In the genomic region with DNA sequence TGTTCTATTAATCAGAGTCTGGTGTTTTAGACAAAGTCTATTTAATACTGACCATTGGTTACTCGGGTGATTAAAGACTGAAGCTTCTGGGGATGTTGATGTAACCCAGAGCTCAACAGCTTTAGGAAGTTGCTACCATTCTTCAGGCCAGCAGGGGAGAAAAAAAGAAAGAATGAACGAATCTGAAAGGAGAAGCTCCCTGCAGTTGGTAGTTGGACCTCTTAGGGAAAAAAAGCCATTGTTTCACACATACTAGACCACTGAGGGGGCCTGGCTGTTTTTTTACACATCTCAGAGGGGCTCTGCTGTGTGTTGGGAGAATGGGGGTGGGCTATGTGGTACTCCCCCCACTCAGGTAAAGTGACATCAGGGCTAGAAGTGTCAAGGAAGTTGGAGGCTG, we compare ENCODE assay signal across 17 cellular contexts.
"Had no signal": no experiment of that assay in that cellular context is flagged by ENCODE, and none has a peak within 500 bp of the region (broad histone marks: within the 10 kb centered on the region; RNA-seq: fewer than 3 reads in every experiment).

No MANE protein-coding gene starts in this region.

- H3K9me3 ChIP-seq: stomach had no signal

- H3K4me1 ChIP-seq: stomach had no signal

- DNase-seq: effector CD4-positive, alpha-beta T cell; foreskin melanocyte; head of caudate nucleus; left colon; left ventricle myocardium superior; mesenchymal stem cell; naive thymus-derived CD4-positive, alpha-beta T cell; nephron progenitor cell; posterior cingulate gyrus; small intestine; stimulated activated CD4-positive, alpha-beta T cell treated with anti-CD3 and anti-CD28 coated beads, Interleukin-12 subunit alpha, Interleukin-12 subunit beta, amount 100 ng/mL, for 4 hours; stimulated activated naive CD4-positive, alpha-beta T cell; stomach; trophoblast cell had no signal

- H3K27ac ChIP-seq: coronary artery, hepatocyte, stomach had no signal

- H3K36me3 ChIP-seq: stomach had no signal

- H3K4me3 ChIP-seq: coronary artery, hepatocyte, lung, stomach had no signal

- H3K27me3 ChIP-seq: hepatocyte, stomach had no signal
